ENCODE assay signal across 9 cellular contexts in the genomic region with DNA sequence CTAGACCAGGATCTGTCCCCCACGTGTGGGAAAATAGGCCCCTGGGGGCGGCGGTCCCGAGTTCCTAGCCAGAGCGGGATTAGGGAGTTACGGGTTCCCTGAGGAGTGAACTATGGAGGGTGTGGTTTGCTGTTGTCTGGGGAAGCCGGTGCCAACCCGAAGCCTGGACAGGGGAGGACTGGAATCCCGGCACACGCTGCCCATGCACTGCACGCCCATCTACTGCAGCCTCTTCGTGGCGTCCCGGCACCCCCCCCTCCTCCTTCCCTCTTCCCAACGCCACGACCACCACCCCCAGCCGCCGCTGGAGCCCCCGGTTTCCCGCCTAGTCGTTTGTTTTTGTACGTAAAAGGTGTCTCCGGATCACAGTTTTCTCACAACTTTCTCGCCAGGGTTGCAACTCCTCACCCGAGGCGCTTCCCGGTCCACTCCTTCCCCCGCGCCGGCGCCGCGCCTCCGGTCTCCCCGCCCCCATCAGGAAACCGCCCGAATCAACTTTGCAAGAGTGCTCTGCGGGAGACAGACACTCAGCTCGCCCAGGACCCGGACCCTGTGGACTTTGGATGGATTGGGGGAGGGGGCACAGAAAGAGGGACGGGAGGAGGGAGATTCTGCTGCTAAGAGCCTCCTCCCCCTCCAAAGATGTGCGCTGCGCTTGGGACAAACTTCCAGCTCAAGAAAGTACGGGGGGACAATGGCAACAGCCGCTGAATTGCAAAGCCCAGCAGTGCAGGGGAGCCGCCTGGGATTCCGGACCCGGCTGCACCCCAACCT. TPM values are rescaled to one million over a fixed set of nuclear protein-coding genes. Genes with fewer than 3 reads are reported as not detected.
A peak's percentile ranks its signal among the peaks of the same experiment; 100 is the strongest.
DNase-seq lines count a peak whose midpoint lies in the region; ATAC-seq and TF ChIP-seq lines count a peak whose summit lies in the region.
"Had no signal": no experiment of that assay in that cellular context is flagged by ENCODE, and none has a peak within 500 bp of the region (broad histone marks: within the 10 kb centered on the region; RNA-seq: fewer than 3 reads in every experiment).

No MANE protein-coding gene starts in this region.

- TF ChIP-seq CTCF in endodermal cell (conservative IDR thresholded peaks at IDR 0.05) (no peak), gastrocnemius medialis (IDR thresholded peaks at IDR 0.05 in 4 of 5, conservative IDR thresholded peaks at IDR 0.05 in 1 of 5) (no peak)

- H3K27ac ChIP-seq in endodermal cell (ENCODE audit: low read depth, low read length) (no peak overlapping the region), gastrocnemius medialis (no peak overlapping the region)
- H3K27ac ChIP-seq: C4-2B had no signal

- H3K4me1 Mint-ChIP-seq in T-helper 1 cell treated with Interleukin-12 subunit alpha and Interleukin-12 subunit beta and Interleukin-4 antibody, amounts not matched to agents 30 μg/mL and 1 μg/mL, for 36 hours (ENCODE audit: low read depth) = peaks cover 35% of the 10 kb centered on the region
- H3K4me1 Mint-ChIP-seq in endodermal cell = peaks cover 37% of the 10 kb centered on the region

- in situ Hi-C loops in gastrocnemius medialis (cut with MboI; ENCODE audit: low sequenced_read_pairs in 4 of 4) = loop anchor here in 1 of 4 donors (25.0 kb wide), 1 partner anchor 299 kb away; no protein-coding TSS in a partner anchor

- H3K9ac ChIP-seq in endodermal cell (ENCODE audit: extremely low read depth, low read length, poor library complexity, severe bottlenecking) = peak overlapping the region; percentile 65

- 0 to 1% methylated on average over 13 to 48 of the region's 48 CpGs for WGBS in endodermal cell (ENCODE audit: insufficient coverage in 1 of 2, insufficient read length in 1 of 2), 2 experiments

- ATAC-seq in gastrocnemius medialis (no peak), GM19324 (IDR thresholded peaks at IDR 0.05; ENCODE audit: low FRiP score, unreplicated experiment) (no peak)

- TF ChIP-seq POLR2A in gastrocnemius medialis (IDR thresholded peaks at IDR 0.05) = no peak

- peak overlapping the region; percentile 77 for H3K27ac Mint-ChIP-seq in T-helper 1 cell treated with Interleukin-12 subunit alpha and Interleukin-12 subunit beta and Interleukin-4 antibody, amounts not matched to agents 30 μg/mL and 1 μg/mL, for 36 hours
- H3K27ac Mint-ChIP-seq in endodermal cell = peak overlapping the region; percentile 96

- peaks cover 10% of the 10 kb centered on the region for H3K36me3 Mint-ChIP-seq in T-helper 1 cell treated with Interleukin-12 subunit alpha and Interleukin-12 subunit beta and Interleukin-4 antibody, amounts not matched to agents 30 μg/mL and 1 μg/mL, for 36 hours (ENCODE audit: low read depth)
- peaks cover 60% of the 10 kb centered on the region for H3K36me3 Mint-ChIP-seq in endodermal cell (ENCODE audit: low read depth)

- DNase-seq in T-helper 1 cell (no peak), endodermal cell (peak; percentile 94), gastrocnemius medialis (no peak), SIG-M5 (lab: John Stamatoyannopoulos, UW) (no peak), NCI-H187 treated with DMSO at 0.1 percent for 48 hours (lab: John Stamatoyannopoulos, UW) (no peak)

- peaks cover 96% of the 10 kb centered on the region for H3K27me3 Mint-ChIP-seq in T-helper 1 cell treated with Interleukin-12 subunit alpha and Interleukin-12 subunit beta and Interleukin-4 antibody, amounts not matched to agents 30 μg/mL and 1 μg/mL, for 36 hours (ENCODE audit: low read depth)
- H3K27me3 Mint-ChIP-seq in endodermal cell (ENCODE audit: insufficient read depth) = peaks cover 83% of the 10 kb centered on the region

- H3K27me3 ChIP-seq in endodermal cell (ENCODE audit: control insufficient read depth, insufficient read depth, low read length, poor library complexity, severe bottlenecking) (peaks cover 80% of the 10 kb centered on the region), gastrocnemius medialis (peaks cover 97 to 100% (median 99%) of the 10 kb centered on the region in 3 donors)

- H3K4me1 ChIP-seq in endodermal cell (ENCODE audit: control insufficient read depth, insufficient read depth, low read length) (peaks cover 15% of the 10 kb centered on the region), gastrocnemius medialis (peaks cover 58 to 82% of the 10 kb centered on the region in 2 donors)

- H3K9me3 ChIP-seq in endodermal cell (ENCODE audit: control insufficient read depth, low read length) = no peaks in the 10 kb centered on the region
- no peaks in the 10 kb centered on the region for H3K9me3 ChIP-seq in gastrocnemius medialis

- peak overlapping the region; percentile 99 for H3K4me3 ChIP-seq in endodermal cell (ENCODE audit: low read length)
- peak overlapping the region in 3 of 4 donors; percentile 8 to 48 (median 23) for H3K4me3 ChIP-seq in gastrocnemius medialis

- H3K4me3 Mint-ChIP-seq in T-helper 1 cell treated with Interleukin-12 subunit alpha and Interleukin-12 subunit beta and Interleukin-4 antibody, amounts not matched to agents 30 μg/mL and 1 μg/mL, for 36 hours = no peak overlapping the region
- peak overlapping the region; percentile 98 for H3K4me3 Mint-ChIP-seq in endodermal cell

- peaks cover 48% of the 10 kb centered on the region for H3K36me3 ChIP-seq in endodermal cell (ENCODE audit: control insufficient read depth, insufficient read depth, low read length)
- H3K36me3 ChIP-seq in gastrocnemius medialis = no peaks in the 10 kb centered on the region

- H3K9me3 Mint-ChIP-seq in T-helper 1 cell treated with Interleukin-12 subunit alpha and Interleukin-12 subunit beta and Interleukin-4 antibody, amounts not matched to agents 30 μg/mL and 1 μg/mL, for 36 hours = no peaks in the 10 kb centered on the region
- H3K9me3 Mint-ChIP-seq in endodermal cell = no peaks in the 10 kb centered on the region

- intact Hi-C loops in gastrocnemius medialis (cut with DNase I; ENCODE audit: low total_unique reads) = no loop called here

TF ChIP-seq in PFSK-1, 5 proteins besides CTCF, POLR2A, EP300 and RAD21:
- no peak for TF ChIP-seq SIN3A (IDR thresholded peaks at IDR 0.05; ENCODE audit: borderline replicate concordance, insufficient read depth, low read length)
- TF ChIP-seq FOXP2 (optimal IDR thresholded peaks at IDR 0.05; ENCODE audit: borderline replicate concordance, extremely low read depth, extremely low read length, insufficient read depth) = peak; percentile 4
- TF ChIP-seq, protein P1, sequence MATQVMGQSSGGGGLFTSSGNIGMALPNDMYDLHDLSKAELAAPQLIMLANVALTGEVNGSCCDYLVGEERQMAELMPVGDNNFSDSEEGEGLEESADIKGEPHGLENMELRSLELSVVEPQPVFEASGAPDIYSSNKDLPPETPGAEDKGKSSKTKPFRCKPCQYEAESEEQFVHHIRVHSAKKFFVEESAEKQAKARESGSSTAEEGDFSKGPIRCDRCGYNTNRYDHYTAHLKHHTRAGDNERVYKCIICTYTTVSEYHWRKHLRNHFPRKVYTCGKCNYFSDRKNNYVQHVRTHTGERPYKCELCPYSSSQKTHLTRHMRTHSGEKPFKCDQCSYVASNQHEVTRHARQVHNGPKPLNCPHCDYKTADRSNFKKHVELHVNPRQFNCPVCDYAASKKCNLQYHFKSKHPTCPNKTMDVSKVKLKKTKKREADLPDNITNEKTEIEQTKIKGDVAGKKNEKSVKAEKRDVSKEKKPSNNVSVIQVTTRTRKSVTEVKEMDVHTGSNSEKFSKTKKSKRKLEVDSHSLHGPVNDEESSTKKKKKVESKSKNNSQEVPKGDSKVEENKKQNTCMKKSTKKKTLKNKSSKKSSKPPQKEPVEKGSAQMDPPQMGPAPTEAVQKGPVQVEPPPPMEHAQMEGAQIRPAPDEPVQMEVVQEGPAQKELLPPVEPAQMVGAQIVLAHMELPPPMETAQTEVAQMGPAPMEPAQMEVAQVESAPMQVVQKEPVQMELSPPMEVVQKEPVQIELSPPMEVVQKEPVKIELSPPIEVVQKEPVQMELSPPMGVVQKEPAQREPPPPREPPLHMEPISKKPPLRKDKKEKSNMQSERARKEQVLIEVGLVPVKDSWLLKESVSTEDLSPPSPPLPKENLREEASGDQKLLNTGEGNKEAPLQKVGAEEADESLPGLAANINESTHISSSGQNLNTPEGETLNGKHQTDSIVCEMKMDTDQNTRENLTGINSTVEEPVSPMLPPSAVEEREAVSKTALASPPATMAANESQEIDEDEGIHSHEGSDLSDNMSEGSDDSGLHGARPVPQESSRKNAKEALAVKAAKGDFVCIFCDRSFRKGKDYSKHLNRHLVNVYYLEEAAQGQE (IDR thresholded peaks at IDR 0.05; ENCODE audit: insufficient read depth in 1 of 2, low read depth in 2 of 2, low read length in 2 of 2) = 0 out of 4 replicates have a peak, but pooled peaks of 1 of the 2 experiments have one; percentile 18

RNA-seq across cellular contexts. Expression of gene LHX1, which starts 1.4 kb away (rescaled TPM):
- polyA plus RNA-seq in PFSK-1 (2012; ENCODE audit: insufficient read length, low read depth) = not detected
- total RNA-seq in endodermal cell (100 to 1,000 TPM in 1 of 2 donors, 10 to 100 TPM in 1; 85.9 to 259 TPM), gastrocnemius medialis (not detected)
- 9.7 TPM for polyA plus RNA-seq in endodermal cell (2013, experiment 1 of 2)
- 17.6 TPM for polyA plus RNA-seq in endodermal cell (2013, experiment 2 of 2)

RNA-seq across cellular contexts. Expression of gene AATF, which starts 12.9 kb away (rescaled TPM):
- polyA plus RNA-seq in PFSK-1 (2012; ENCODE audit: insufficient read length, low read depth) = 184 TPM
- 10 to 100 TPM; 90.7 TPM for total RNA-seq in endodermal cell
- polyA plus RNA-seq in endodermal cell (2013, experiment 1 of 2) = 37.6 TPM
- polyA plus RNA-seq in endodermal cell (2013, experiment 2 of 2) = 34.2 TPM
- total RNA-seq in gastrocnemius medialis = 10 to 100 TPM; 30.3 to 50.5 (median 40.9) TPM

Comparison
In these comparisons a context has a peak if more than half of its experiments do, and no peak if none do; other contexts are left out.
1. RNA of gene LHX1, which starts 1.4 kb away (total RNA-seq): 85.9 to 259 TPM in endodermal cell; not detected in gastrocnemius medialis; every median in the first group is over 10 times any median in the second.